In genomic region chr7:157617401-157617800, GRCh38 we compare ENCODE assay signal across 28 cellular contexts.
"Had no signal": no experiment of that assay in that cellular context is flagged by ENCODE, and none has a peak within 500 bp of the region (broad histone marks: within the 10 kb centered on the region; RNA-seq: fewer than 3 reads in every experiment).

No MANE protein-coding gene starts in this region.

- H3K27me3 ChIP-seq: hepatocyte, ovary, sigmoid colon, testis, thyroid gland, transverse colon, vagina had no signal

- H3K4me1 ChIP-seq: prostate gland had no signal

- DNase-seq: islet precursor cell; left ventricle myocardium inferior; mesendoderm; midbrain; mucosa of descending colon; naive thymus-derived CD4-positive, alpha-beta T cell; occipital lobe; ovary; retina; right cardiac atrium; sigmoid colon; stimulated activated CD4-positive, alpha-beta T cell treated with anti-CD3 and anti-CD28 coated beads, Interleukin-1b, Interleukin-23, amount 100 ng/mL, for 48 hours; stimulated activated CD4-positive, alpha-beta T cell treated with anti-CD3 and anti-CD28 coated beads, Interleukin-2, amount 100 ng/mL, for 48 hours; stimulated activated naive B cell treated with anti-CD40 and anti-IgM and Interleukin-4, amounts not matched to agents 10 μg/mL and 1 μg/mL and 100 μg/mL, for 72 hours; stimulated activated naive CD8-positive, alpha-beta T cell treated with anti-CD3 and anti-CD28 coated beads, Interleukin-15, Interleukin-2, amounts not matched to agents 100 U/mL and 50 U/mL, for 24 hours; stomach; testis; thyroid gland; transverse colon had no signal

- H3K79me2 ChIP-seq: hepatocyte had no signal

- H3K27ac Mint-ChIP-seq: natural killer cell treated with Interleukin-12 subunit alpha and Interleukin-12 subunit beta and Interleukin-15 and Interleukin-18, amount 100 ng/mL, for 72 hours; stimulated activated naive B cell treated with anti-CD40 and anti-IgM and Interleukin-4, amounts not matched to agents 10 μg/mL and 1 μg/mL and 100 μg/mL, for 72 hours had no signal

- H3K4me3 Mint-ChIP-seq: naive thymus-derived CD4-positive, alpha-beta T cell; natural killer cell treated with Interleukin-12 subunit alpha and Interleukin-12 subunit beta and Interleukin-15 and Interleukin-18, amount 100 ng/mL, for 72 hours; neural crest cell; stimulated activated naive B cell treated with anti-CD40 and anti-IgM and Interleukin-4, amounts not matched to agents 10 μg/mL and 1 μg/mL and 100 μg/mL, for 72 hours had no signal

- H3K4me3 ChIP-seq: hepatocyte, left ventricle myocardium inferior, lung, mucosa of descending colon, ovary, prostate gland, sigmoid colon, smooth muscle cell, stomach, testis, thyroid gland, transverse colon, upper lobe of left lung, vagina had no signal

- H3K27ac ChIP-seq: hepatocyte, left ventricle myocardium inferior, neutrophil, prostate gland, sigmoid colon, stomach, testis, thyroid gland, transverse colon, upper lobe of left lung, vagina had no signal

- H3K9me3 Mint-ChIP-seq: natural killer cell treated with Interleukin-12 subunit alpha and Interleukin-12 subunit beta and Interleukin-15 and Interleukin-18, amount 100 ng/mL, for 72 hours; neural crest cell had no signal

- H3K9me3 ChIP-seq: left ventricle myocardium inferior, mucosa of descending colon, neutrophil, ovary, prostate gland, sigmoid colon, stomach, testis, thyroid gland, transverse colon, upper lobe of left lung, vagina had no signal

- ATAC-seq: mucosa of descending colon; naive thymus-derived CD4-positive, alpha-beta T cell; natural killer cell treated with Interleukin-12 subunit alpha and Interleukin-12 subunit beta and Interleukin-15 and Interleukin-18, amount 100 ng/mL, for 72 hours; right cardiac atrium; stimulated activated naive B cell treated with anti-CD40 and anti-IgM and Interleukin-4, amounts not matched to agents 10 μg/mL and 1 μg/mL and 100 μg/mL, for 72 hours; stimulated activated naive CD8-positive, alpha-beta T cell treated with anti-CD3 and anti-CD28 coated beads, Interleukin-15, Interleukin-2, amounts not matched to agents 100 U/mL and 50 U/mL, for 24 hours had no signal

- H3K36me3 Mint-ChIP-seq: naive thymus-derived CD4-positive, alpha-beta T cell; natural killer cell treated with Interleukin-12 subunit alpha and Interleukin-12 subunit beta and Interleukin-15 and Interleukin-18, amount 100 ng/mL, for 72 hours; stimulated activated naive B cell treated with anti-CD40 and anti-IgM and Interleukin-4, amounts not matched to agents 10 μg/mL and 1 μg/mL and 100 μg/mL, for 72 hours had no signal

- H3K4me2 ChIP-seq: hepatocyte, smooth muscle cell had no signal

- H3K36me3 ChIP-seq: left ventricle myocardium inferior, neutrophil, ovary, prostate gland, sigmoid colon, thyroid gland, transverse colon, upper lobe of left lung, vagina had no signal

- H2AFZ ChIP-seq: hepatocyte had no signal
